ENCODE assay signal across 10 cellular contexts in genomic region chr11:128891410-128891861, GRCh38. TPM values are rescaled to one million over a fixed set of nuclear protein-coding genes. Genes with fewer than 3 reads are reported as not detected.
DNase-seq lines count a peak whose midpoint lies in the region; ATAC-seq and TF ChIP-seq lines count a peak whose summit lies in the region.
"Had no signal": no experiment of that assay in that cellular context is flagged by ENCODE, and none has a peak within 500 bp of the region (broad histone marks: within the 10 kb centered on the region; RNA-seq: fewer than 3 reads in every experiment).

No MANE protein-coding gene starts in this region.

- intact Hi-C loops in ascending aorta (cut with DNase I): loop anchor here (2.0 to 10.0 kb wide), 3 partner anchors 13 to 367 kb away; no protein-coding TSS in a partner anchor

- H3K4me1 ChIP-seq in GM23338 (ENCODE audit: insufficient read depth) (peaks cover 29% of the 10 kb centered on the region), ascending aorta (peaks cover 8 to 9% of the 10 kb centered on the region in 2 donors), iPS-20b (ENCODE audit: insufficient read depth, low read length) (peaks cover 3% of the 10 kb centered on the region; the same call in 1 of the 2 replicates)

- H3K4me3 ChIP-seq in GM23338 (peak overlapping the region; percentile 73), ascending aorta (peak overlapping the region; percentile 76 to 77), iPS-20b (ENCODE audit: low read length) (peak overlapping the region; percentile 56), skeletal muscle cell (ENCODE audit: low read depth, low read length) (peak overlapping the region; percentile 20)

- peaks cover 3% of the 10 kb centered on the region; the same call in 1 of the 2 replicates for H3F3A ChIP-seq in GM23338 (replicated peaks; ENCODE audit: low read depth)

- peaks cover 20% of the 10 kb centered on the region; the same call in 1 of the 2 replicates for H4K20me1 ChIP-seq in GM23338 (replicated peaks; ENCODE audit: insufficient read depth)

- peak overlapping the region; percentile 78 for H3K4me3 Mint-ChIP-seq in GM23338

- no peaks in the 10 kb centered on the region; the same call in 1 of the 3 replicates for H3K9me3 Mint-ChIP-seq in GM23338

- no peak overlapping the region; the same call in 1 of the 2 replicates for H3K9ac ChIP-seq in iPS-20b (ENCODE audit: low read depth, low read length)

- H2AFZ ChIP-seq in GM23338: peak overlapping the region; percentile 47; the same call in 1 of the 2 replicates

- H3K4me2 ChIP-seq in GM23338: peak overlapping the region; percentile 93

- no peaks in the 10 kb centered on the region for H3K79me2 ChIP-seq in GM23338 (replicated peaks; ENCODE audit: insufficient read depth)

- H3K9me3 ChIP-seq in ascending aorta (no peaks in the 10 kb centered on the region), iPS-20b (ENCODE audit: insufficient read depth, low read depth, low read length) (no peaks in the 10 kb centered on the region; the same call in 1 of the 2 replicates)

- H3K27me3 Mint-ChIP-seq in GM23338 (ENCODE audit: insufficient read depth, low read depth, poor library complexity): peaks cover 73% of the 10 kb centered on the region

- peaks cover 46% of the 10 kb centered on the region for H3K4me1 Mint-ChIP-seq in GM23338

- no peaks in the 10 kb centered on the region; the same call in 2 of the 3 replicates for H3K36me3 Mint-ChIP-seq in GM23338 (ENCODE audit: low read depth)

- no peaks in the 10 kb centered on the region; the same call in 1 of the 2 replicates for H3K36me3 ChIP-seq in GM23338 (ENCODE audit: insufficient read depth)
- no peaks in the 10 kb centered on the region for H3K36me3 ChIP-seq in ascending aorta
- no peaks in the 10 kb centered on the region for H3K36me3 ChIP-seq in iPS-20b (ENCODE audit: insufficient read depth, low read depth, low read length)

- H3K27ac Mint-ChIP-seq in GM23338: no peak overlapping the region

- ATAC-seq in GM23338: no peak; the same call in 2 of the 3 replicates
- no peak for ATAC-seq in HG02571 (IDR thresholded peaks at IDR 0.05; ENCODE audit: unreplicated experiment)
- no peak for ATAC-seq in HG03378 (IDR thresholded peaks at IDR 0.05; ENCODE audit: unreplicated experiment)

- no peak overlapping the region for H3K27ac ChIP-seq in GM23338 (ENCODE audit: low read depth)
- no peak overlapping the region for H3K27ac ChIP-seq in ascending aorta
- no peak overlapping the region for H3K27ac ChIP-seq in iPS-20b (ENCODE audit: low read length)

- H3K9me2 ChIP-seq in GM23338 (ENCODE audit: insufficient read depth): no peaks in the 10 kb centered on the region

- DNase-seq in GM23338 (ENCODE audit: low spot score): peak; percentile 40
- DNase-seq in ascending aorta (ENCODE audit: low spot score in 2 of 2): no peak
- no peak for DNase-seq in skeletal muscle cell (ENCODE audit: low read depth)
- DNase-seq in C1 segment of cervical spinal cord (lab: John Stamatoyannopoulos, UW): no peak
- no peak for DNase-seq in NOMO-1 treated with dmso at 0.1 percent for 144 hours (lab: John Stamatoyannopoulos, UW; ENCODE audit: unreplicated experiment)
- DNase-seq: activated T-cell treated with anti-CD3 and anti-CD28 coated beads, Interleukin-2, amount 50 U/mL, for 48 hours; NCI-H2107 had no signal

- TF ChIP-seq CTCF in GM23338 (conservative IDR thresholded peaks at IDR 0.05; ENCODE audit: low read depth in 2 of 2) (no peak), ascending aorta (IDR thresholded peaks at IDR 0.05) (no peak)

- H3K27me3 ChIP-seq in GM23338 (ENCODE audit: insufficient read depth) (peaks cover 96% of the 10 kb centered on the region), ascending aorta (no peaks in the 10 kb centered on the region), iPS-20b (ENCODE audit: insufficient read depth, low read length) (peaks cover 94% of the 10 kb centered on the region)

TF ChIP-seq in GM23338, 12 proteins besides CTCF, POLR2A, EP300 and RAD21:
- TF ChIP-seq NANOG (IDR thresholded peaks at IDR 0.05; ENCODE audit: borderline replicate concordance): no peak
- TF ChIP-seq CREB1 (CRISPR knock-in tag; IDR thresholded peaks at IDR 0.05; ENCODE audit: low read depth): no peak
- TF ChIP-seq EZH2 (IDR thresholded peaks at IDR 0.05; ENCODE audit: low read depth, unreplicated experiment): peak; percentile 66

RNA-seq across cellular contexts. Expression of gene KCNJ5, which starts 0.3 kb away (rescaled TPM):
- total RNA-seq in GM23338 (2014; rRNA removed; shearing (Covaris generic)): not detected in 2 replicates
- not detected in 2 replicates for polyA plus RNA-seq in GM23338 (2016; fragmentation: Nextera tagmentation; extraction: Ambion mirVana)
- total RNA-seq in ascending aorta: 0.53 TPM

RNA-seq across cellular contexts. Expression of gene KCNJ1, which starts 24.3 kb away (rescaled TPM):
- total RNA-seq in GM23338 (2014; rRNA removed; shearing (Covaris generic)): not detected in 2 replicates
- polyA plus RNA-seq in GM23338 (2016; fragmentation: Nextera tagmentation; extraction: Ambion mirVana): 0.16 and 0.42 TPM in 2 replicates
- total RNA-seq in ascending aorta: not detected

RNA-seq across cellular contexts. Expression of gene TP53AIP1, which starts 51.2 kb away (rescaled TPM):
- 0.07 TPM in 1 of 2 replicates, not detected in the other for total RNA-seq in GM23338 (2014; rRNA removed; shearing (Covaris generic))
- not detected in 2 replicates for polyA plus RNA-seq in GM23338 (2016; fragmentation: Nextera tagmentation; extraction: Ambion mirVana)
- not detected for total RNA-seq in ascending aorta

Comparison
In these comparisons a context has a peak if more than half of its experiments do, and no peak if none do; other contexts are left out.
1. H3K4me3 ChIP-seq: peak in every context shown above with its lines; median percentile 76 in ascending aorta; 73 in GM23338; 56 in iPS-20b; 20 in skeletal muscle cell.